ENCODE assay signal across 1 cellular context in the genomic region with DNA sequence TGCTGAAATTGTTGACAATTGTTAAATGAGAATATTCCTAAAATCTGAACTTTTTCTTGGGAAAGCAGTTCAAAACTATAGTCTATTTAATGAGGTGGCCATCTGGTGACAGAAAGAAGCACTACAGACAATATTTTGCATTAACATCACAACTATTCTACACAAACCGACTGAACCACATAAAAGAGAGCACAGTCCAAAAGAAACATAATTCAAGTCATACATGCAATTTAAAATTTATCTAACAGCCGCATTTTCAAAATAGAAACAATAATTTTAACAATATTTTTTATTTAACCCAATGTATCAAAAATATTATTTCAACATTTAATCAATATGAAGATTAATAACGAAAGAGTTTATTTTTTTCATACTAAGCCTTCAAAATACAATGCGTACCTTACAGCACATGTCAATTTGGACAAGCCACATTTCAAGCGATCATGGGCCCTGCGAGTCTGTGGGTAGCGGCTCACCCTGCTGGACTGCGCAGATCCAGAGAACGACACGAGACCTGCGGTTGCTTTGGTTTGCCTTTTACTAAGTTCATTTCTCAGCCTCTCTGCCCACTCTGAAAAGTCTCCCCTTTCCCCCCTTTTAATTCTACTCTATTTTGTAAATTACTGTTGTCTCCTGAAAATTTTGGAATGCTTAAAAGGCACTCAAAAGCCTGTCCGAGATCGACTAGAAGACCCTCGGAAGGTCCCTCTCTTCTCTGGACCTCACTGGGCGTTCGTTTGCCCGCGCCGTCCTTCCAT.
A peak's percentile ranks its signal among the peaks of the same experiment; 100 is the strongest.
TF ChIP-seq lines count a peak whose summit lies in the region.

No MANE protein-coding gene starts in this region.

TF ChIP-seq in GM12878, 131 proteins besides CTCF, POLR2A, EP300 and RAD21:
- TF ChIP-seq SMC3 (IDR thresholded peaks at IDR 0.05; ENCODE audit: borderline replicate concordance, low read length) (peak; percentile 49; the same call in 1 of the 2 replicates), MEF2B (IDR thresholded peaks at IDR 0.05; ENCODE audit: partially characterized antibody, poor library complexity, severe bottlenecking) (no peak), RUNX3 (IDR thresholded peaks at IDR 0.05; ENCODE audit: low read length) (0 out of 2 replicates have a peak, but pooled peaks have one; percentile 28), BHLHE40 (IDR thresholded peaks at IDR 0.05; ENCODE audit: borderline replicate concordance in 1 of 2, low read depth in 2 of 2, low read length in 1 of 2) (peak; percentile 78 to 82; a peak in 3 of 4 replicates)
